1 cellular context compared by ENCODE assay signal in genomic region chr1:46328182-46328581, GRCh38.
TF ChIP-seq lines count a peak whose summit lies in the region.

No MANE protein-coding gene starts in this region.

TF ChIP-seq in GM12878, 131 proteins besides CTCF, POLR2A, EP300 and RAD21:
- peak; percentile 61; the same call in 1 of the 2 replicates for TF ChIP-seq HDGF (IDR thresholded peaks at IDR 0.05)
- TF ChIP-seq ZNF687 (IDR thresholded peaks at IDR 0.05), result peak; percentile 71; the same call in 1 of the 2 replicates
- TF ChIP-seq, protein P1, sequence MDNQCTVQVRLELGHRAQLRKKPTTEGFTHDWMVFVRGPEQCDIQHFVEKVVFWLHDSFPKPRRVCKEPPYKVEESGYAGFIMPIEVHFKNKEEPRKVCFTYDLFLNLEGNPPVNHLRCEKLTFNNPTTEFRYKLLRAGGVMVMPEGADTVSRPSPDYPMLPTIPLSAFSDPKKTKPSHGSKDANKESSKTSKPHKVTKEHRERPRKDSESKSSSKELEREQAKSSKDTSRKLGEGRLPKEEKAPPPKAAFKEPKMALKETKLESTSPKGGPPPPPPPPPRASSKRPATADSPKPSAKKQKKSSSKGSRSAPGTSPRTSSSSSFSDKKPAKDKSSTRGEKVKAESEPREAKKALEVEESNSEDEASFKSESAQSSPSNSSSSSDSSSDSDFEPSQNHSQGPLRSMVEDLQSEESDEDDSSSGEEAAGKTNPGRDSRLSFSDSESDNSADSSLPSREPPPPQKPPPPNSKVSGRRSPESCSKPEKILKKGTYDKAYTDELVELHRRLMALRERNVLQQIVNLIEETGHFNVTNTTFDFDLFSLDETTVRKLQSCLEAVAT (IDR thresholded peaks at IDR 0.05), result peak; percentile 90; the same call in 1 of the 2 replicates
TF ChIP-seq in GM12878: peak in this region for 3; not testable (repeated sequence) for 128.
